12 cellular contexts compared by ENCODE assay signal in genomic region chr7:142771353-142771723, GRCh38. TPM values are rescaled to one million over a fixed set of nuclear protein-coding genes. Genes with fewer than 3 reads are reported as not detected.
A peak's percentile ranks its signal among the peaks of the same experiment; 100 is the strongest.
DNase-seq lines count a peak whose midpoint lies in the region; ATAC-seq and TF ChIP-seq lines count a peak whose summit lies in the region.
"Had no signal": no experiment of that assay in that cellular context is flagged by ENCODE, and none has a peak within 500 bp of the region (broad histone marks: within the 10 kb centered on the region; RNA-seq: fewer than 3 reads in every experiment).

No MANE protein-coding gene starts in this region.

- TF ChIP-seq CTCF in left lung (IDR thresholded peaks at IDR 0.05) (no peak), psoas muscle (IDR thresholded peaks at IDR 0.05) (no peak)

- H3K4me3 ChIP-seq in left lung (no peak overlapping the region), psoas muscle (no peak overlapping the region)

- no peaks in the 10 kb centered on the region for H3K4me1 ChIP-seq in left lung
- H3K4me1 ChIP-seq in psoas muscle: no peaks in the 10 kb centered on the region

- H3K27me3 ChIP-seq in left lung (peaks cover 0 to 14% of the 10 kb centered on the region in 2 donors), psoas muscle (ENCODE audit: insufficient read depth in 3 of 3, low read length in 2 of 3) (no peaks in the 10 kb centered on the region)

- H3K27ac ChIP-seq in left lung (no peak overlapping the region), psoas muscle (no peak overlapping the region)
- H3K27ac ChIP-seq: 22Rv1 had no signal

- intact Hi-C loops in left lung (cut with DNase I) (no loop called here), psoas muscle (cut with DNase I) (no loop called here)

- H3K4me3 Mint-ChIP-seq in naive B cell: peak overlapping the region in 2 of 8 donors; percentile 53 to 55
- H3K4me3 Mint-ChIP-seq: nephron had no signal

- peaks cover 0 to 1% (median 0%) of the 10 kb centered on the region in 7 donors for H3K9me3 Mint-ChIP-seq in naive B cell
- H3K9me3 Mint-ChIP-seq: nephron had no signal

- H3K36me3 ChIP-seq in left lung: no peaks in the 10 kb centered on the region
- H3K36me3 ChIP-seq in psoas muscle (ENCODE audit: insufficient read depth in 1 of 2, low read depth in 1 of 2): no peaks in the 10 kb centered on the region

- WGBS in psoas muscle, 3 donors: 69 to 77% (median 74%) methylated on average over 5 of the region's 5 CpGs

- peaks cover 7 to 22% (median 11%) of the 10 kb centered on the region in 3 donors for H3K27me3 Mint-ChIP-seq in naive B cell

- DNase-seq in DMS79 treated with DMSO at 0.1 percent for 48 hours (lab: John Stamatoyannopoulos, UW): peak; percentile 99
- DNase-seq in DMS79 (lab: John Stamatoyannopoulos, UW): no peak
- peak; percentile 24 for DNase-seq in naive B cell
- no peak for DNase-seq in left lung
- DNase-seq in psoas muscle: no peak
- no peak for DNase-seq in NCI-H187 (lab: John Stamatoyannopoulos, UW)
- DNase-seq: glutamatergic neuron had no signal

- peak; percentile 86 for ATAC-seq in HG02588 (IDR thresholded peaks at IDR 0.05; ENCODE audit: unreplicated experiment)
- peak; percentile 85 for ATAC-seq in HG03520 (IDR thresholded peaks at IDR 0.05; ENCODE audit: unreplicated experiment)
- ATAC-seq in naive B cell (ENCODE audit: low read depth in 2 of 2): peak; percentile 92 to 94
- ATAC-seq in left lung: no peak
- ATAC-seq in psoas muscle: no peak

- H3K4me1 Mint-ChIP-seq in naive B cell: peaks cover 20 to 28% (median 28%) of the 10 kb centered on the region in 3 donors
- H3K4me1 Mint-ChIP-seq: nephron had no signal

- H3K27ac Mint-ChIP-seq in naive B cell: peak overlapping the region in 4 of 6 donors; percentile 45 to 96 (median 80)
- H3K27ac Mint-ChIP-seq: nephron had no signal

- H3K36me3 Mint-ChIP-seq in naive B cell: no peaks in the 10 kb centered on the region

- H3K9me3 ChIP-seq in left lung (no peaks in the 10 kb centered on the region), psoas muscle (no peaks in the 10 kb centered on the region)

RNA-seq across cellular contexts. Expression of gene PRSS2, which starts 0.6 kb away (rescaled TPM):
- polyA plus RNA-seq in naive B cell (ENCODE audit: low read depth in 6 of 6) (under 1 TPM in 1 of 6 donors, not detected in 5; 0.41 TPM), psoas muscle (1 to 10 TPM in 1 of 3 donors, under 1 TPM in 2; 0.04 to 2.8 (median 0.66) TPM)
- total RNA-seq in left lung (10 to 100 TPM in 1 of 2 donors, not detected in 1; 13.1 TPM), psoas muscle (1 to 10 TPM in 2 of 4 donors, not detected in 2; 1.7 to 6.2 TPM)
- total RNA-seq: cardiac septum had no signal

RNA-seq across cellular contexts. Expression of gene PRSS1, which starts 22.1 kb away (rescaled TPM):
- polyA plus RNA-seq in naive B cell (ENCODE audit: low read depth in 6 of 6) (under 1 TPM in 2 of 6 donors, not detected in 4; 0.41 to 0.55 TPM), psoas muscle (1 to 10 TPM in 2 of 3 donors, not detected in 1; 1.4 to 2.2 TPM)
- total RNA-seq in left lung (under 1 TPM in 1 of 2 donors, not detected in 1; 0.99 TPM), psoas muscle (1 to 10 TPM in 2 of 4 donors, not detected in 2; 1.3 to 8.7 TPM)
- total RNA-seq: cardiac septum had no signal

Comparison
In these comparisons a context has a peak if more than half of its experiments do, and no peak if none do; other contexts are left out.
1. DNase-seq: peak in DMS79 treated with DMSO at 0.1 percent for 48 hours (single experiment) and naive B cell (single experiment); none in DMS79 (single experiment), left lung (0 of 2), psoas muscle (0 of 2) and NCI-H187 (0 of 2).
2. ATAC-seq: peak in HG02588 (single experiment), HG03520 (single experiment) and naive B cell (2 of 2); none in left lung (single experiment) and psoas muscle (0 of 4).